Comparison of ENCODE assay signal across 9 cellular contexts in the genomic region with DNA sequence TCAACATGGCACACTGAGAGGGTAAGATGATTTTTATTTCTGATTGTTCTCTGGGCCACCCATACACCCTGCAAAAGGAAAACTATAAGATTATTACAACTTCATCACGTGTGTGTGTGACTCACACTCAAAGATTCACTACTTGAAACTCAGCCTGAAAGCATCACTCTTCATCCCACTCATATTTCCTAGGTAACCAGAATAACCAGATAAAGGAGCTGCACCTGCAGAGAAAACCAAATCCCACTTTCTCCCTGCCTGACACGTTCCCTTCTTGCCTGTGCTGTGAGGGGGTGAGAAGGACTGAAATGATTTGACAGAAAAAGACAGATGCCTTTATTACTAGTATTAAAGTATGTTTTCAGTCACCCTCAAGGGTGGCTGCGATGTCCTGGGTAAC.
DNase-seq lines count a peak whose midpoint lies in the region; ATAC-seq and TF ChIP-seq lines count a peak whose summit lies in the region.
"Had no signal": no experiment of that assay in that cellular context is flagged by ENCODE, and none has a peak within 500 bp of the region (broad histone marks: within the 10 kb centered on the region; RNA-seq: fewer than 3 reads in every experiment).

No MANE protein-coding gene starts in this region.

- H3K9ac ChIP-seq in mammary epithelial cell (ENCODE audit: insufficient read depth, low read length): no peak overlapping the region
- H3K9ac ChIP-seq: BLaER1 had no signal

- no peaks in the 10 kb centered on the region for H4K20me1 ChIP-seq in mammary epithelial cell (ENCODE audit: insufficient read depth, low read length)
- H4K20me1 ChIP-seq: BLaER1 had no signal

- WGBS in mammary epithelial cell (ENCODE audit: low coverage, missing lambda C conversion rate): 33% methylated on average over 3 of the region's 3 CpGs

- H3K4me3 ChIP-seq in mammary epithelial cell (replicated peaks in 1 of 3; ENCODE audit: insufficient read depth in 1 of 3, low read depth in 2 of 3, low read length in 3 of 3): no peak overlapping the region
- H3K4me3 ChIP-seq: BLaER1 had no signal

- CTCF ChIA-PET in activated CD8-positive, alpha-beta memory T cell treated with anti-CD3 and anti-CD28 coated beads, Interleukin-2, amount 10 ng/mL, durations not matched to agents 7 days and 5 days (lab: Charles Lee): no interaction called here
- CTCF ChIA-PET in mammary epithelial cell (lab: Charles Lee; ENCODE audit: low non-redundant PET): no interaction called here

- no peak overlapping the region for H2AFZ ChIP-seq in mammary epithelial cell (ENCODE audit: low read depth, low read length)

- no peak for TF ChIP-seq CTCF in mammary epithelial cell (conservative IDR thresholded peaks at IDR 0.05 in 1 of 2, IDR thresholded peaks at IDR 0.05 in 1 of 2; ENCODE audit: extremely low read depth in 1 of 2, insufficient read depth in 1 of 2, low read depth in 1 of 2, low read length in 2 of 2)

- peaks cover 14% of the 10 kb centered on the region for H3K27me3 ChIP-seq in mammary epithelial cell (ENCODE audit: insufficient read depth, low read length)
- H3K27me3 ChIP-seq: BLaER1 had no signal

- peaks cover 18% of the 10 kb centered on the region for H3K36me3 Mint-ChIP-seq in activated CD8-positive, alpha-beta memory T cell treated with anti-CD3 and anti-CD28 coated beads, Interleukin-2, amount 10 ng/mL, durations not matched to agents 7 days and 5 days

- no peak overlapping the region for H3K4me2 ChIP-seq in mammary epithelial cell (ENCODE audit: insufficient read depth, low read depth, low read length)
- H3K4me2 ChIP-seq: BLaER1 had no signal

- H3K4me1 ChIP-seq in mammary epithelial cell (ENCODE audit: insufficient read depth, low read length): no peaks in the 10 kb centered on the region

- no peak overlapping the region for H3K27ac ChIP-seq in mammary epithelial cell (ENCODE audit: insufficient read depth, low read depth, low read length)
- H3K27ac ChIP-seq: BLaER1 had no signal

- DNase-seq in activated CD8-positive, alpha-beta memory T cell treated with anti-CD3 and anti-CD28 coated beads, Interleukin-2, amount 10 ng/mL, durations not matched to agents 7 days and 5 days: peak; percentile 54
- DNase-seq in activated CD8-positive, alpha-beta memory T cell treated with anti-CD3 and anti-CD28 coated beads, Interleukin-2, amount 50 U/mL, for 4 hours: no peak
- peak; percentile 59 for DNase-seq in mammary epithelial cell
- peak; percentile 21 to 57 (median 37) for DNase-seq in stimulated activated CD4-positive, alpha-beta T cell treated with anti-CD3 and anti-CD28 coated beads, TNF-alpha, amount 100 ng/mL, for 48 hours (ENCODE audit: low read depth in 3 of 3)
- DNase-seq in NCI-H1092 (lab: John Stamatoyannopoulos, UW): no peak
- no peak for DNase-seq in DMS114 treated with DMSO at 0.1 percent for 48 hours (lab: John Stamatoyannopoulos, UW; ENCODE audit: unreplicated experiment)
- DNase-seq in NCI-H748 (lab: John Stamatoyannopoulos, UW; ENCODE audit: unreplicated experiment): no peak

- peak overlapping the region; percentile 56 for H3K27ac Mint-ChIP-seq in activated CD8-positive, alpha-beta memory T cell treated with anti-CD3 and anti-CD28 coated beads, Interleukin-2, amount 10 ng/mL, durations not matched to agents 7 days and 5 days

- H3K9me3 ChIP-seq in mammary epithelial cell (replicated peaks; ENCODE audit: insufficient read depth, low read length): no peaks in the 10 kb centered on the region
- H3K9me3 ChIP-seq: BLaER1 had no signal

- H3K4me3 Mint-ChIP-seq in activated CD8-positive, alpha-beta memory T cell treated with anti-CD3 and anti-CD28 coated beads, Interleukin-2, amount 10 ng/mL, durations not matched to agents 7 days and 5 days: no peak overlapping the region

- no peaks in the 10 kb centered on the region for H3K9me3 Mint-ChIP-seq in activated CD8-positive, alpha-beta memory T cell treated with anti-CD3 and anti-CD28 coated beads, Interleukin-2, amount 10 ng/mL, durations not matched to agents 7 days and 5 days (ENCODE audit: low read depth)

- in situ Hi-C loops in mammary epithelial cell (cut with MboI; ENCODE audit: low sequenced_read_pairs in 2 of 2): no loop called here

- H3K27me3 Mint-ChIP-seq in activated CD8-positive, alpha-beta memory T cell treated with anti-CD3 and anti-CD28 coated beads, Interleukin-2, amount 10 ng/mL, durations not matched to agents 7 days and 5 days: no peaks in the 10 kb centered on the region

- no TSS peak for BruUV-seq in mammary epithelial cell (replicated peaks; lab: Mats Ljungman, UMichigan)

- peak; percentile 57 for ATAC-seq in activated CD8-positive, alpha-beta memory T cell treated with anti-CD3 and anti-CD28 coated beads, Interleukin-2, amount 10 ng/mL, durations not matched to agents 7 days and 5 days
- ATAC-seq in HG03342 (IDR thresholded peaks at IDR 0.05; ENCODE audit: unreplicated experiment): peak; percentile 76

- intact Hi-C loops in mammary epithelial cell (cut with micrococcal nuclease): no loop called here

- dilution Hi-C loops in mammary epithelial cell (cut with HindIII; ENCODE audit: low sequenced_read_pairs): no loop called here

- H3K79me2 ChIP-seq in mammary epithelial cell (ENCODE audit: insufficient read depth, low read length): no peaks in the 10 kb centered on the region

- no peaks in the 10 kb centered on the region for H3K36me3 ChIP-seq in mammary epithelial cell (ENCODE audit: insufficient read depth, low read length)
- H3K36me3 ChIP-seq: BLaER1 had no signal

- H3K4me1 Mint-ChIP-seq in activated CD8-positive, alpha-beta memory T cell treated with anti-CD3 and anti-CD28 coated beads, Interleukin-2, amount 10 ng/mL, durations not matched to agents 7 days and 5 days: peaks cover 44% of the 10 kb centered on the region

Comparison
In these comparisons a context has a peak if more than half of its experiments do, and no peak if none do; other contexts are left out.
1. DNase-seq: peak in activated CD8-positive, alpha-beta memory T cell treated with anti-CD3 and anti-CD28 coated beads, Interleukin-2, amount 10 ng/mL, durations not matched to agents 7 days and 5 days (single experiment), mammary epithelial cell (single experiment) and stimulated activated CD4-positive, alpha-beta T cell treated with anti-CD3 and anti-CD28 coated beads, TNF-alpha, amount 100 ng/mL, for 48 hours (3 of 3); none in activated CD8-positive, alpha-beta memory T cell treated with anti-CD3 and anti-CD28 coated beads, Interleukin-2, amount 50 U/mL, for 4 hours (single experiment), NCI-H1092 (single experiment), DMS114 treated with DMSO at 0.1 percent for 48 hours (single experiment) and NCI-H748 (single experiment).